33 cellular contexts compared by ENCODE assay signal in genomic region chr14:74673768-74674167, GRCh38.
"Had no signal": no experiment of that assay in that cellular context is flagged by ENCODE, and none has a peak within 500 bp of the region (broad histone marks: within the 10 kb centered on the region; RNA-seq: fewer than 3 reads in every experiment).

No MANE protein-coding gene starts in this region.

- H3K4me1 Mint-ChIP-seq: activated B cell treated with CpG ODN at 0.5 μM for 24 hours; activated CD4-positive, alpha-beta T cell treated with anti-CD3 and anti-CD28 coated beads, Interleukin-2, amount 10 ng/mL, durations not matched to agents 7 days and 5 days; activated T-helper 17 cell treated with anti-CD3 and anti-CD28 coated beads, Interleukin-2, amount 50 U/mL, for 72 hours; brain had no signal

- H3K9me3 ChIP-seq: adrenal gland, breast epithelium had no signal

- H3K4me3 Mint-ChIP-seq: activated B cell treated with CpG ODN at 0.5 μM for 24 hours; activated CD4-positive, alpha-beta T cell treated with anti-CD3 and anti-CD28 coated beads, Interleukin-2, amount 10 ng/mL, durations not matched to agents 7 days and 5 days; activated CD8-positive, alpha-beta T cell treated with anti-CD3 and anti-CD28 coated beads for 36 hours; activated naive CD4-positive, alpha-beta T cell treated with anti-CD3 and anti-CD28 coated beads for 36 hours; activated naive CD8-positive, alpha-beta T cell treated with anti-CD3 and anti-CD28 coated beads for 36 hours; activated T-cell treated with anti-CD3 and anti-CD28 coated beads, Interleukin-2, amount 50 U/mL, for 4 hours; activated T-cell treated with anti-CD3 and anti-CD28 coated beads, Interleukin-2, amount 50 U/mL, for 72 hours; activated T-helper 1 cell treated with anti-CD3 and anti-CD28 coated beads, Interleukin-12 subunit alpha, Interleukin-12 subunit beta, Interleukin-2, Interleukin-4 antibody, amounts not matched to agents 30 ng/mL and 10 ng/mL and 1 ng/mL, durations not matched to agents 14 hours and 24 hours and 36 hours; activated T-helper 17 cell treated with anti-CD3 and anti-CD28 coated beads, Interleukin-2, amount 50 U/mL, for 72 hours; brain; T-helper 1 cell treated with Interleukin-12 subunit alpha and Interleukin-12 subunit beta and Interleukin-4 antibody, amounts not matched to agents 30 μg/mL and 1 μg/mL, for 36 hours; T-helper 2 cell treated with Interferon-gamma antibody and Interleukin-4, amounts not matched to agents 5 μg/mL and 100 μg/mL, for 36 hours had no signal

- H3K36me3 ChIP-seq: breast epithelium had no signal

- H3K27ac Mint-ChIP-seq: activated B cell treated with CpG ODN at 0.5 μM for 24 hours; activated CD4-positive, alpha-beta T cell treated with anti-CD3 and anti-CD28 coated beads, Interleukin-2, amount 10 ng/mL, durations not matched to agents 7 days and 5 days; activated CD8-positive, alpha-beta T cell treated with anti-CD3 and anti-CD28 coated beads for 36 hours; activated naive CD4-positive, alpha-beta T cell treated with anti-CD3 and anti-CD28 coated beads for 36 hours; activated naive CD8-positive, alpha-beta T cell treated with anti-CD3 and anti-CD28 coated beads for 36 hours; activated T-cell treated with anti-CD3 and anti-CD28 coated beads, Interleukin-2, amount 50 U/mL, for 72 hours; activated T-helper 1 cell treated with anti-CD3 and anti-CD28 coated beads, Interleukin-12 subunit alpha, Interleukin-12 subunit beta, Interleukin-2, Interleukin-4 antibody, amounts not matched to agents 30 ng/mL and 10 ng/mL and 1 ng/mL, durations not matched to agents 14 hours and 24 hours and 36 hours; activated T-helper 17 cell treated with anti-CD3 and anti-CD28 coated beads, Interleukin-2, amount 50 U/mL, for 72 hours; brain; T-helper 1 cell treated with Interleukin-12 subunit alpha and Interleukin-12 subunit beta and Interleukin-4 antibody, amounts not matched to agents 30 μg/mL and 1 μg/mL, for 36 hours; T-helper 2 cell treated with Interferon-gamma antibody and Interleukin-4, amounts not matched to agents 5 μg/mL and 100 μg/mL, for 36 hours had no signal

- H3K27ac ChIP-seq: adrenal gland, VCaP had no signal

- H3K27me3 Mint-ChIP-seq: activated B cell treated with CpG ODN at 0.5 μM for 24 hours; activated CD4-positive, alpha-beta T cell treated with anti-CD3 and anti-CD28 coated beads, Interleukin-2, amount 10 ng/mL, durations not matched to agents 7 days and 5 days; activated CD8-positive, alpha-beta T cell treated with anti-CD3 and anti-CD28 coated beads for 36 hours; activated naive CD8-positive, alpha-beta T cell treated with anti-CD3 and anti-CD28 coated beads for 36 hours; activated T-helper 17 cell treated with anti-CD3 and anti-CD28 coated beads, Interleukin-2, amount 50 U/mL, for 72 hours; brain had no signal

- ATAC-seq: activated CD8-positive, alpha-beta T cell treated with anti-CD3 and anti-CD28 coated beads for 36 hours; activated naive CD4-positive, alpha-beta T cell treated with anti-CD3 and anti-CD28 coated beads, Interleukin-2, amount 50 U/mL, for 72 hours; activated T-cell treated with anti-CD3 and anti-CD28 coated beads, Interleukin-2, amount 50 U/mL, for 4 hours; activated T-cell treated with anti-CD3 and anti-CD28 coated beads, Interleukin-2, amount 50 U/mL, for 72 hours; activated T-helper 17 cell treated with anti-CD3 and anti-CD28 coated beads, Interleukin-2, amount 50 U/mL, for 72 hours had no signal

- H3K4me1 ChIP-seq: adrenal gland, breast epithelium had no signal

- H3K27me3 ChIP-seq: adrenal gland, breast epithelium had no signal

- DNase-seq: activated B cell treated with CpG ODN at 0.5 μM for 24 hours; activated CD4-positive, alpha-beta T cell treated with anti-CD3 and anti-CD28 coated beads for 48 hours; activated CD4-positive, alpha-beta T cell treated with anti-CD3 and anti-CD28 coated beads, Interleukin-2, amount 10 ng/mL, durations not matched to agents 7 days and 5 days; activated CD4-positive, alpha-beta T cell treated with anti-CD3 and anti-CD28 coated beads, Interleukin-2, amount 50 U/mL, for 48 hours; activated CD4-positive, CD25-positive, alpha-beta regulatory T cell treated with anti-CD3 and anti-CD28 coated beads, Interleukin-2, amount 50 U/mL, for 72 hours; activated CD8-positive, alpha-beta memory T cell treated with anti-CD3 and anti-CD28 coated beads, Interleukin-2, amount 50 U/mL, for 4 hours; activated CD8-positive, alpha-beta T cell treated with anti-CD3 and anti-CD28 coated beads for 36 hours; activated effector memory CD4-positive, alpha-beta T cell treated with anti-CD3 and anti-CD28 coated beads, Interleukin-2, amount 50 U/mL, for 16 hours; activated gamma-delta T cell treated with Interleukin-2 at 50 U/mL for 16 hours; activated naive CD4-positive, alpha-beta T cell; activated naive CD4-positive, alpha-beta T cell treated with anti-CD3 and anti-CD28 coated beads for 36 hours; activated naive CD4-positive, alpha-beta T cell treated with anti-CD3 and anti-CD28 coated beads, Interleukin-2, amount 50 U/mL, for 16 hours; activated naive CD8-positive, alpha-beta T cell treated with anti-CD3 and anti-CD28 coated beads for 36 hours; activated T-cell treated with anti-CD3 and anti-CD28 coated beads for 4 hours; activated T-cell treated with anti-CD3 and anti-CD28 coated beads, Interleukin-2, amount 50 U/mL, for 1 hour; activated T-cell treated with anti-CD3 and anti-CD28 coated beads, Interleukin-2, amount 50 U/mL, for 4 hours; activated T-cell treated with anti-CD3 and anti-CD28 coated beads, Interleukin-2, amount 50 U/mL, for 72 hours; adrenal gland; amniotic stem cell; aorta; central memory CD4-positive, alpha-beta T cell; SW 1271; T-helper 1 cell; T-helper 2 cell; T-helper 9 cell had no signal

- H3K9me3 Mint-ChIP-seq: activated B cell treated with CpG ODN at 0.5 μM for 24 hours; activated CD4-positive, alpha-beta T cell treated with anti-CD3 and anti-CD28 coated beads, Interleukin-2, amount 10 ng/mL, durations not matched to agents 7 days and 5 days; activated CD8-positive, alpha-beta T cell treated with anti-CD3 and anti-CD28 coated beads for 36 hours; activated naive CD4-positive, alpha-beta T cell treated with anti-CD3 and anti-CD28 coated beads for 36 hours; activated naive CD4-positive, alpha-beta T cell treated with anti-CD3 and anti-CD28 coated beads, Interleukin-2, amount 50 U/mL, for 72 hours; activated naive CD8-positive, alpha-beta T cell treated with anti-CD3 and anti-CD28 coated beads for 36 hours; activated T-cell treated with anti-CD3 and anti-CD28 coated beads, Interleukin-2, amount 50 U/mL, for 4 hours; activated T-cell treated with anti-CD3 and anti-CD28 coated beads, Interleukin-2, amount 50 U/mL, for 72 hours; activated T-helper 1 cell treated with anti-CD3 and anti-CD28 coated beads, Interleukin-12 subunit alpha, Interleukin-12 subunit beta, Interleukin-2, Interleukin-4 antibody, amounts not matched to agents 30 ng/mL and 10 ng/mL and 1 ng/mL, durations not matched to agents 14 hours and 24 hours and 36 hours; activated T-helper 17 cell treated with anti-CD3 and anti-CD28 coated beads, Interleukin-2, amount 50 U/mL, for 72 hours; brain; T-helper 1 cell treated with Interleukin-12 subunit alpha and Interleukin-12 subunit beta and Interleukin-4 antibody, amounts not matched to agents 30 μg/mL and 1 μg/mL, for 36 hours; T-helper 2 cell treated with Interferon-gamma antibody and Interleukin-4, amounts not matched to agents 5 μg/mL and 100 μg/mL, for 36 hours had no signal

- H3K4me3 ChIP-seq: adrenal gland, breast epithelium had no signal
